Comparison of ENCODE assay signal across 20 cellular contexts in genomic region chr2:225140761-225141160, GRCh38.
"Had no signal": no experiment of that assay in that cellular context is flagged by ENCODE, and none has a peak within 500 bp of the region (broad histone marks: within the 10 kb centered on the region; RNA-seq: fewer than 3 reads in every experiment).

No MANE protein-coding gene starts in this region.

- H3K9me3 ChIP-seq: lower lobe of right lung, sigmoid colon, testis, tibial nerve, upper lobe of right lung, vagina had no signal

- H3K4me1 ChIP-seq: foreskin keratinocyte, left ventricle myocardium inferior, lower lobe of right lung, sigmoid colon, testis, tibial nerve, upper lobe of right lung, vagina had no signal

- H3K27ac ChIP-seq: foreskin keratinocyte, hepatocyte, left ventricle myocardium inferior, lower lobe of right lung, sigmoid colon, skin epidermis, testis, tibial nerve, upper lobe of right lung, vagina had no signal

- H2AFZ ChIP-seq: hepatocyte had no signal

- H3K79me2 ChIP-seq: hepatocyte had no signal

- H3K27me3 ChIP-seq: foreskin keratinocyte, hepatocyte, sigmoid colon, testis, tibial nerve, upper lobe of right lung, vagina had no signal

- H3K4me3 ChIP-seq: hepatocyte, left ventricle myocardium inferior, lower lobe of right lung, sigmoid colon, skin epidermis, testis, tibial nerve, upper lobe of right lung, vagina had no signal

- H3K36me3 ChIP-seq: left ventricle myocardium inferior, lower lobe of right lung, sigmoid colon, tibial nerve, upper lobe of right lung, vagina had no signal

- DNase-seq: effector CD4-positive, alpha-beta T cell; endodermal cell; foreskin keratinocyte; kidney; left cardiac atrium; left ventricle myocardium inferior; lower lobe of right lung; natural killer cell; posterior cingulate gyrus; sigmoid colon; stimulated activated CD4-positive, alpha-beta T cell treated with anti-CD3 and anti-CD28 coated beads, Interleukin-2, amount 100 ng/mL, for 24 hours; stimulated activated CD4-positive, alpha-beta T cell treated with anti-CD3 and anti-CD28 coated beads, Interleukin-4, amount 100 ng/mL, for 4 hours; stimulated activated naive B cell treated with anti-CD40 and anti-IgM and Interleukin-4, amounts not matched to agents 10 μg/mL and 1 μg/mL and 100 μg/mL, for 72 hours; stimulated activated naive CD8-positive, alpha-beta T cell treated with anti-CD3 and anti-CD28 coated beads, Interleukin-15, amount 100 ng/mL, for 72 hours; testis; upper lobe of right lung had no signal

- H3K4me2 ChIP-seq: hepatocyte had no signal

- ATAC-seq: foreskin keratinocyte; left cardiac atrium; lower lobe of right lung; natural killer cell; stimulated activated naive B cell treated with anti-CD40 and anti-IgM and Interleukin-4, amounts not matched to agents 10 μg/mL and 1 μg/mL and 100 μg/mL, for 72 hours; stimulated activated naive CD8-positive, alpha-beta T cell treated with anti-CD3 and anti-CD28 coated beads, Interleukin-15, amount 100 ng/mL, for 72 hours; upper lobe of right lung had no signal
